In genomic region chr4:114780205-114780604, GRCh38 we compare ENCODE assay signal across 10 cellular contexts.
DNase-seq lines count a peak whose midpoint lies in the region; ATAC-seq, FAIRE-seq and TF ChIP-seq lines count a peak whose summit lies in the region.
"Had no signal": no experiment of that assay in that cellular context is flagged by ENCODE, and none has a peak within 500 bp of the region (broad histone marks: within the 10 kb centered on the region; RNA-seq: fewer than 3 reads in every experiment).

No MANE protein-coding gene starts in this region.

- no peak overlapping the region for H3K9ac ChIP-seq in SK-N-SH

- no peak overlapping the region for H2AFZ ChIP-seq in SK-N-SH (ENCODE audit: low read depth)

- POLR2A ChIA-PET in SK-N-SH (lab: Yijun Ruan, JAX) = no interaction called here

- peaks cover 0 to 6% of the 10 kb centered on the region in 2 experiments; a peak in 1 of 4 replicates for H3K4me1 ChIP-seq in SK-N-SH (ENCODE audit: control insufficient read depth in 1 of 2, insufficient read depth in 2 of 2, low read depth in 1 of 2, low read length in 1 of 2)
- no peaks in the 10 kb centered on the region for H3K4me1 ChIP-seq in sigmoid colon

- TF ChIP-seq CTCF in SK-N-SH (IDR thresholded peaks at IDR 0.05) = peak; percentile 49
- peak in 1 of 4 experiments; percentile 13 for TF ChIP-seq CTCF in sigmoid colon (IDR thresholded peaks at IDR 0.05)

- H3K27ac ChIP-seq in SK-N-SH (ENCODE audit: low read depth in 2 of 2, low read length in 1 of 2) (no peak overlapping the region), sigmoid colon (no peak overlapping the region)
- H3K27ac ChIP-seq: neutrophil had no signal

- no peaks in the 10 kb centered on the region for H3K36me3 ChIP-seq in SK-N-SH (replicated peaks in 1 of 2; ENCODE audit: control insufficient read depth in 1 of 2, insufficient read depth in 2 of 2, low read length in 1 of 2)
- no peaks in the 10 kb centered on the region for H3K36me3 ChIP-seq in sigmoid colon
- H3K36me3 ChIP-seq: neutrophil had no signal

- no peaks in the 10 kb centered on the region for H3F3A ChIP-seq in SK-N-SH (replicated peaks; ENCODE audit: insufficient read depth)

- CTCF ChIA-PET in SK-N-SH (lab: Yijun Ruan, JAX) = interaction anchor here (0.8 to 1.6 kb wide), 6 partner anchors 9 to 1072 kb away, joined by 3 to 6 read pairs (median 4); no protein-coding TSS in a partner anchor

- H4K20me1 ChIP-seq in SK-N-SH (ENCODE audit: insufficient read depth) = no peaks in the 10 kb centered on the region

- H3K9me3 ChIP-seq in SK-N-SH = no peaks in the 10 kb centered on the region
- H3K9me3 ChIP-seq in sigmoid colon = no peaks in the 10 kb centered on the region
- H3K9me3 ChIP-seq: neutrophil had no signal

- no peaks in the 10 kb centered on the region for H3K9me2 ChIP-seq in SK-N-SH

- H3K4me2 ChIP-seq in SK-N-SH = no peak overlapping the region

- no peak for ATAC-seq in GM21381 (IDR thresholded peaks at IDR 0.05; ENCODE audit: unreplicated experiment)
- ATAC-seq in GM19328 (IDR thresholded peaks at IDR 0.05; ENCODE audit: unreplicated experiment) = no peak
- ATAC-seq: activated T-helper 17 cell treated with anti-CD3 and anti-CD28 coated beads, Interleukin-2, amount 50 U/mL, for 72 hours had no signal

- peak; percentile 65 for TF ChIP-seq RAD21 in SK-N-SH (IDR thresholded peaks at IDR 0.05; ENCODE audit: low read length)

- 58% methylated on average over 1 of the region's 1 CpG for WGBS in SK-N-SH (ENCODE audit: low lambda C conversion rate)
- 18 to 70% methylated on average over 1 of the region's 1 CpG for WGBS in sigmoid colon, 2 donors

- no peaks in the 10 kb centered on the region for H3K27me3 ChIP-seq in SK-N-SH (ENCODE audit: insufficient read depth)
- no peaks in the 10 kb centered on the region for H3K27me3 ChIP-seq in sigmoid colon
- H3K27me3 ChIP-seq: neutrophil had no signal

- no peak for TF ChIP-seq POLR2A in sigmoid colon (IDR thresholded peaks at IDR 0.05)

- H3K4me3 ChIP-seq in SK-N-SH (ENCODE audit: low read depth in 2 of 2, low read length in 1 of 2) = no peak overlapping the region; a peak in 1 of 4 replicates
- no peak overlapping the region for H3K4me3 ChIP-seq in sigmoid colon

- H3K79me2 ChIP-seq in SK-N-SH (ENCODE audit: insufficient read depth) = no peaks in the 10 kb centered on the region

- no peak for FAIRE-seq in HTR-8/SVneo (lab: Jason Lieb, UNC)

- TF ChIP-seq EP300 in SK-N-SH (IDR thresholded peaks at IDR 0.05; ENCODE audit: borderline replicate concordance in 1 of 2, low read depth in 1 of 2, low read length in 1 of 2) = no peak
- no peak for TF ChIP-seq EP300 in sigmoid colon (IDR thresholded peaks at IDR 0.05)

- intact Hi-C loops in sigmoid colon (cut with DNase I) = no loop called here

- DNase-seq in DMS53 (lab: John Stamatoyannopoulos, UW) = peak; percentile 62
- peak; percentile 37 to 51 for DNase-seq in Kasumi-1 (lab: John Stamatoyannopoulos, UW)
- DNase-seq in SK-N-SH = peak; percentile 1
- DNase-seq in kidney tubule cell (ENCODE audit: low spot score) = peak; percentile 51
- DNase-seq in sigmoid colon = no peak
- no peak for DNase-seq in HTR-8/SVneo (ENCODE audit: insufficient read length, low spot score)

TF ChIP-seq in SK-N-SH, 30 proteins besides CTCF, POLR2A, EP300 and RAD21:
- no peak for TF ChIP-seq YY1 (IDR thresholded peaks at IDR 0.05; ENCODE audit: low read depth)
- no peak for TF ChIP-seq REST (IDR thresholded peaks at IDR 0.05; ENCODE audit: low read depth, low read length)
- TF ChIP-seq ZBTB33 (IDR thresholded peaks at IDR 0.05; ENCODE audit: borderline replicate concordance, low read depth) = no peak
- no peak for TF ChIP-seq FOXJ3 (CRISPR knock-in tag; IDR thresholded peaks at IDR 0.05)
- no peak for TF ChIP-seq JUND (IDR thresholded peaks at IDR 0.05)
- no peak for TF ChIP-seq TAF1 (IDR thresholded peaks at IDR 0.05; ENCODE audit: borderline replicate concordance, low read depth, low read length)
- TF ChIP-seq SMC3 (IDR thresholded peaks at IDR 0.05; ENCODE audit: low read depth, low read length) = peak; percentile 10; the same call in 1 of the 2 replicates

Comparison
In these comparisons a context has a peak if more than half of its experiments do, and no peak if none do; other contexts are left out.
1. DNase-seq: peak in DMS53 (single experiment), Kasumi-1 (2 of 2), SK-N-SH (single experiment) and kidney tubule cell (single experiment); none in sigmoid colon (single experiment) and HTR-8/SVneo (single experiment).